ENCODE assay signal across 14 cellular contexts in genomic region chr2:239127513-239127912, GRCh38.
DNase-seq lines count a peak whose midpoint lies in the region; ATAC-seq and TF ChIP-seq lines count a peak whose summit lies in the region.
"Had no signal": no experiment of that assay in that cellular context is flagged by ENCODE, and none has a peak within 500 bp of the region (broad histone marks: within the 10 kb centered on the region; RNA-seq: fewer than 3 reads in every experiment).

No MANE protein-coding gene starts in this region.

- WGBS in right cardiac atrium = 83% methylated on average over 9 of the region's 9 CpGs
- 84 to 87% methylated on average over 5 to 9 of the region's 9 CpGs for WGBS in testis, 2 donors

- no peak overlapping the region for H2AFZ ChIP-seq in neural progenitor cell (replicated peaks)
- H2AFZ ChIP-seq: GM23248 had no signal

- H3K27ac Mint-ChIP-seq in neural progenitor cell = peak overlapping the region; percentile 18

- H3K4me1 ChIP-seq in BLaER1 (peaks cover 49% of the 10 kb centered on the region), right cardiac atrium (ENCODE audit: control insufficient read depth, insufficient read depth, low read length) (no peaks in the 10 kb centered on the region), neural progenitor cell (no peaks in the 10 kb centered on the region), testis (peaks cover 3% of the 10 kb centered on the region)
- H3K4me1 ChIP-seq in BLaER1 treated with 17β-estradiol and CSF1 and Interleukin-3, amounts not matched to agents 10 nM and 100 nM = peaks cover 34 to 59% (median 49%) of the 10 kb centered on the region in 10 experiments
- H3K4me1 ChIP-seq: A549 had no signal

- H3K36me3 ChIP-seq in BLaER1 = peaks cover 72% of the 10 kb centered on the region
- peaks cover 51 to 83% (median 69%) of the 10 kb centered on the region in 11 experiments for H3K36me3 ChIP-seq in BLaER1 treated with 17β-estradiol and CSF1 and Interleukin-3, amounts not matched to agents 10 nM and 100 nM
- no peaks in the 10 kb centered on the region for H3K36me3 ChIP-seq in neural progenitor cell
- H3K36me3 ChIP-seq in testis (ENCODE audit: low read depth, missing control alignments) = no peaks in the 10 kb centered on the region

- H3K4me3 Mint-ChIP-seq in neural progenitor cell = no peak overlapping the region
- H3K4me3 Mint-ChIP-seq: IgD-negative memory B cell had no signal

- intact Hi-C loops in right cardiac atrium (cut with DNase I) = no loop called here
- intact Hi-C loops in testis (cut with DNase I; ENCODE audit: low total_unique reads) = no loop called here

- no peak for TF ChIP-seq POLR2A in testis (IDR thresholded peaks at IDR 0.05)

- peak in 2 of 3 donors; percentile 32 to 43 for DNase-seq in right cardiac atrium
- DNase-seq in neural progenitor cell (ENCODE audit: low spot score) = no peak
- DNase-seq in GM20000 (ENCODE audit: low spot score) = no peak
- no peak for DNase-seq in testis
- DNase-seq: CD4-positive, CD25-positive, alpha-beta regulatory T cell; DMS53; GF-D8; GM23248; H7 had no signal

- no peaks in the 10 kb centered on the region for H3K27me3 Mint-ChIP-seq in neural progenitor cell (ENCODE audit: insufficient read depth, low read depth)
- H3K27me3 Mint-ChIP-seq: CD4-positive, CD25-positive, alpha-beta regulatory T cell; IgD-negative memory B cell had no signal

- H3K27me3 ChIP-seq in BLaER1 = 0 out of 2 replicates have a peak, but pooled peaks cover 3% of the 10 kb centered on the region
- peaks cover 0 to 4% (median 0%) of the 10 kb centered on the region in 11 experiments; a peak in 1 of 22 replicates for H3K27me3 ChIP-seq in BLaER1 treated with 17β-estradiol and CSF1 and Interleukin-3, amounts not matched to agents 10 nM and 100 nM
- no peaks in the 10 kb centered on the region for H3K27me3 ChIP-seq in right cardiac atrium (ENCODE audit: control insufficient read depth, insufficient read depth)
- no peaks in the 10 kb centered on the region for H3K27me3 ChIP-seq in neural progenitor cell
- no peaks in the 10 kb centered on the region for H3K27me3 ChIP-seq in testis

- TF ChIP-seq CTCF in neural progenitor cell (IDR thresholded peaks at IDR 0.05) (no peak), GM20000 (IDR thresholded peaks at IDR 0.05; ENCODE audit: extremely low read depth, missing control alignments) (no peak), testis (IDR thresholded peaks at IDR 0.05) (no peak)

- H4K20me1 ChIP-seq in BLaER1 = peaks cover 30% of the 10 kb centered on the region; the same call in 1 of the 2 replicates
- H4K20me1 ChIP-seq in BLaER1 treated with 17β-estradiol and CSF1 and Interleukin-3, amounts not matched to agents 10 nM and 100 nM = peaks cover 0 to 75% (median 12%) of the 10 kb centered on the region in 11 experiments; a peak in 10 of 22 replicates
- no peaks in the 10 kb centered on the region for H4K20me1 ChIP-seq in neural progenitor cell (ENCODE audit: low read depth)

- peaks cover 8% of the 10 kb centered on the region for H3F3A ChIP-seq in neural progenitor cell (ENCODE audit: low read depth)

- H3K9me3 Mint-ChIP-seq in neural progenitor cell = no peaks in the 10 kb centered on the region
- H3K9me3 Mint-ChIP-seq: IgD-negative memory B cell had no signal

- H3K79me2 ChIP-seq in neural progenitor cell (ENCODE audit: low read depth) = no peaks in the 10 kb centered on the region

- ATAC-seq in right cardiac atrium (no peak), HG03520 (IDR thresholded peaks at IDR 0.05; ENCODE audit: unreplicated experiment) (no peak)
- ATAC-seq: A549 had no signal

- peak overlapping the region; percentile 71 for H3K4me2 ChIP-seq in BLaER1
- peak overlapping the region; percentile 46 to 87 (median 77) for H3K4me2 ChIP-seq in BLaER1 treated with 17β-estradiol and CSF1 and Interleukin-3, amounts not matched to agents 10 nM and 100 nM
- no peak overlapping the region for H3K4me2 ChIP-seq in neural progenitor cell
- H3K4me2 ChIP-seq: A549 had no signal

- no peak overlapping the region for H3K9ac ChIP-seq in BLaER1
- H3K9ac ChIP-seq in BLaER1 treated with 17β-estradiol and CSF1 and Interleukin-3, amounts not matched to agents 10 nM and 100 nM = peak overlapping the region in 5 of 11 experiments; percentile 2 to 55 (median 26); a peak in 5 of 22 replicates
- no peak overlapping the region for H3K9ac ChIP-seq in neural progenitor cell
- H3K9ac ChIP-seq: GM23248 had no signal

- H3K27ac ChIP-seq in BLaER1 = no peak overlapping the region; the same call in 1 of the 2 replicates
- peak overlapping the region in 6 of 11 experiments; percentile 4 to 58 (median 46); a peak in 8 of 22 replicates for H3K27ac ChIP-seq in BLaER1 treated with 17β-estradiol and CSF1 and Interleukin-3, amounts not matched to agents 10 nM and 100 nM
- H3K27ac ChIP-seq in right cardiac atrium (ENCODE audit: low read length) = no peak overlapping the region
- H3K27ac ChIP-seq in neural progenitor cell = no peak overlapping the region
- no peak overlapping the region for H3K27ac ChIP-seq in testis
- H3K27ac ChIP-seq: A549, GM23248 had no signal

- peaks cover 8% of the 10 kb centered on the region for H3K4me1 Mint-ChIP-seq in neural progenitor cell
- H3K4me1 Mint-ChIP-seq: CD4-positive, CD25-positive, alpha-beta regulatory T cell; IgD-negative memory B cell had no signal

- H3K4me3 ChIP-seq in BLaER1 = no peak overlapping the region
- H3K4me3 ChIP-seq in BLaER1 treated with 17β-estradiol and CSF1 and Interleukin-3, amounts not matched to agents 10 nM and 100 nM = no peak overlapping the region
- H3K4me3 ChIP-seq in right cardiac atrium (ENCODE audit: low read length) = no peak overlapping the region
- H3K4me3 ChIP-seq in neural progenitor cell = no peak overlapping the region
- H3K4me3 ChIP-seq in testis = no peak overlapping the region
- H3K4me3 ChIP-seq: A549, GM23248 had no signal

- H3K36me3 Mint-ChIP-seq in neural progenitor cell = peaks cover 19% of the 10 kb centered on the region

- H3K9me3 ChIP-seq in BLaER1 = no peaks in the 10 kb centered on the region
- H3K9me3 ChIP-seq in BLaER1 treated with 17β-estradiol and CSF1 and Interleukin-3, amounts not matched to agents 10 nM and 100 nM (replicated peaks in 1 of 11) = peaks cover 0 to 7% (median 0%) of the 10 kb centered on the region in 11 experiments; a peak in 3 of 22 replicates
- no peaks in the 10 kb centered on the region for H3K9me3 ChIP-seq in right cardiac atrium (ENCODE audit: control insufficient read depth, low read length)
- H3K9me3 ChIP-seq in neural progenitor cell (ENCODE audit: low read depth) = no peaks in the 10 kb centered on the region
- H3K9me3 ChIP-seq in testis = no peaks in the 10 kb centered on the region
- H3K9me3 ChIP-seq: A549 had no signal

Comparison
In these comparisons a context has a peak if more than half of its experiments do, and no peak if none do; other contexts are left out.
1. H3K27ac ChIP-seq: peak in BLaER1 treated with 17β-estradiol and CSF1 and Interleukin-3, amounts not matched to agents 10 nM and 100 nM (6 of 11); none in BLaER1 (single experiment), right cardiac atrium (single experiment), neural progenitor cell (single experiment) and testis (0 of 2).
2. DNase-seq: peak in right cardiac atrium (2 of 3); none in neural progenitor cell (single experiment), GM20000 (single experiment) and testis (single experiment).